2 cellular contexts compared by ENCODE assay signal in genomic region chr7:143381427-143382125, GRCh38.
TF ChIP-seq lines count a peak whose summit lies in the region.

No MANE protein-coding gene starts in this region.

TF ChIP-seq in HEK293, 187 proteins besides CTCF, POLR2A, EP300 and RAD21 (continues in another document):
- TF ChIP-seq KLF16 (tag by site-specific recombination; IDR thresholded peaks at IDR 0.05) (0 out of 2 replicates have a peak, but pooled peaks have one; percentile 24), ZNF707 (tag by site-specific recombination; IDR thresholded peaks at IDR 0.05) (no peak), SCRT1 (tag by site-specific recombination; IDR thresholded peaks at IDR 0.05; ENCODE audit: borderline replicate concordance) (no peak), ZNF843 (tag by site-specific recombination; IDR thresholded peaks at IDR 0.05) (0 out of 2 replicates have a peak, but pooled peaks have one; percentile 33), ZNF629 (tag by site-specific recombination; IDR thresholded peaks at IDR 0.05) (peak; percentile 64), KLF10 (tag by site-specific recombination; IDR thresholded peaks at IDR 0.05) (peak; percentile 52), ZNF398 (tag by site-specific recombination; IDR thresholded peaks at IDR 0.05) (peak; percentile 49), ZNF324 (tag by site-specific recombination; IDR thresholded peaks at IDR 0.05) (peak; percentile 18; the same call in 1 of the 2 replicates), ZBTB20 (tag by site-specific recombination; IDR thresholded peaks at IDR 0.05) (peak; percentile 82), HIC1 (tag by site-specific recombination; IDR thresholded peaks at IDR 0.05) (peak; percentile 57; the same call in 1 of the 2 replicates), ZFP3 (tag by site-specific recombination; IDR thresholded peaks at IDR 0.05; ENCODE audit: low read depth) (no peak)
- TF ChIP-seq, protein P1, sequence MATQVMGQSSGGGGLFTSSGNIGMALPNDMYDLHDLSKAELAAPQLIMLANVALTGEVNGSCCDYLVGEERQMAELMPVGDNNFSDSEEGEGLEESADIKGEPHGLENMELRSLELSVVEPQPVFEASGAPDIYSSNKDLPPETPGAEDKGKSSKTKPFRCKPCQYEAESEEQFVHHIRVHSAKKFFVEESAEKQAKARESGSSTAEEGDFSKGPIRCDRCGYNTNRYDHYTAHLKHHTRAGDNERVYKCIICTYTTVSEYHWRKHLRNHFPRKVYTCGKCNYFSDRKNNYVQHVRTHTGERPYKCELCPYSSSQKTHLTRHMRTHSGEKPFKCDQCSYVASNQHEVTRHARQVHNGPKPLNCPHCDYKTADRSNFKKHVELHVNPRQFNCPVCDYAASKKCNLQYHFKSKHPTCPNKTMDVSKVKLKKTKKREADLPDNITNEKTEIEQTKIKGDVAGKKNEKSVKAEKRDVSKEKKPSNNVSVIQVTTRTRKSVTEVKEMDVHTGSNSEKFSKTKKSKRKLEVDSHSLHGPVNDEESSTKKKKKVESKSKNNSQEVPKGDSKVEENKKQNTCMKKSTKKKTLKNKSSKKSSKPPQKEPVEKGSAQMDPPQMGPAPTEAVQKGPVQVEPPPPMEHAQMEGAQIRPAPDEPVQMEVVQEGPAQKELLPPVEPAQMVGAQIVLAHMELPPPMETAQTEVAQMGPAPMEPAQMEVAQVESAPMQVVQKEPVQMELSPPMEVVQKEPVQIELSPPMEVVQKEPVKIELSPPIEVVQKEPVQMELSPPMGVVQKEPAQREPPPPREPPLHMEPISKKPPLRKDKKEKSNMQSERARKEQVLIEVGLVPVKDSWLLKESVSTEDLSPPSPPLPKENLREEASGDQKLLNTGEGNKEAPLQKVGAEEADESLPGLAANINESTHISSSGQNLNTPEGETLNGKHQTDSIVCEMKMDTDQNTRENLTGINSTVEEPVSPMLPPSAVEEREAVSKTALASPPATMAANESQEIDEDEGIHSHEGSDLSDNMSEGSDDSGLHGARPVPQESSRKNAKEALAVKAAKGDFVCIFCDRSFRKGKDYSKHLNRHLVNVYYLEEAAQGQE (tag by site-specific recombination; IDR thresholded peaks at IDR 0.05): peak; percentile 11; the same call in 1 of the 2 replicates
- TF ChIP-seq, protein P2, sequence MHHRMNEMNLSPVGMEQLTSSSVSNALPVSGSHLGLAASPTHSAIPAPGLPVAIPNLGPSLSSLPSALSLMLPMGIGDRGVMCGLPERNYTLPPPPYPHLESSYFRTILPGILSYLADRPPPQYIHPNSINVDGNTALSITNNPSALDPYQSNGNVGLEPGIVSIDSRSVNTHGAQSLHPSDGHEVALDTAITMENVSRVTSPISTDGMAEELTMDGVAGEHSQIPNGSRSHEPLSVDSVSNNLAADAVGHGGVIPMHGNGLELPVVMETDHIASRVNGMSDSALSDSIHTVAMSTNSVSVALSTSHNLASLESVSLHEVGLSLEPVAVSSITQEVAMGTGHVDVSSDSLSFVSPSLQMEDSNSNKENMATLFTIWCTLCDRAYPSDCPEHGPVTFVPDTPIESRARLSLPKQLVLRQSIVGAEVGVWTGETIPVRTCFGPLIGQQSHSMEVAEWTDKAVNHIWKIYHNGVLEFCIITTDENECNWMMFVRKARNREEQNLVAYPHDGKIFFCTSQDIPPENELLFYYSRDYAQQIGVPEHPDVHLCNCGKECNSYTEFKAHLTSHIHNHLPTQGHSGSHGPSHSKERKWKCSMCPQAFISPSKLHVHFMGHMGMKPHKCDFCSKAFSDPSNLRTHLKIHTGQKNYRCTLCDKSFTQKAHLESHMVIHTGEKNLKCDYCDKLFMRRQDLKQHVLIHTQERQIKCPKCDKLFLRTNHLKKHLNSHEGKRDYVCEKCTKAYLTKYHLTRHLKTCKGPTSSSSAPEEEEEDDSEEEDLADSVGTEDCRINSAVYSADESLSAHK (tag by site-specific recombination; IDR thresholded peaks at IDR 0.05): 0 out of 2 replicates have a peak, but pooled peaks have one; percentile 12

TF ChIP-seq in GM12878, 131 proteins besides CTCF, POLR2A, EP300 and RAD21:
- no peak for TF ChIP-seq JUND (IDR thresholded peaks at IDR 0.05; ENCODE audit: low read depth, low read length)
- TF ChIP-seq NR2F1 (conservative IDR thresholded peaks at IDR 0.05): no peak
- TF ChIP-seq IKZF1 (conservative IDR thresholded peaks at IDR 0.05): peak; percentile 77
- TF ChIP-seq EED (IDR thresholded peaks at IDR 0.05; ENCODE audit: low read depth): 0 out of 2 replicates have a peak, but pooled peaks have one; percentile 30
- no peak for TF ChIP-seq GABPA (IDR thresholded peaks at IDR 0.05; ENCODE audit: low read depth)
- peak; percentile 51; the same call in 1 of the 2 replicates for TF ChIP-seq GATAD2B (conservative IDR thresholded peaks at IDR 0.05; ENCODE audit: low read depth)
- 0 out of 2 replicates have a peak, but pooled peaks have one; percentile 42 for TF ChIP-seq DPF2 (IDR thresholded peaks at IDR 0.05)
- TF ChIP-seq IKZF2 (IDR thresholded peaks at IDR 0.05): peak; percentile 57 to 75
- 0 out of 2 replicates have a peak, but pooled peaks have one; percentile 22 for TF ChIP-seq ZBTB40 (IDR thresholded peaks at IDR 0.05; ENCODE audit: borderline replicate concordance)
